In genomic region chr4:168484626-168485025, GRCh38 we compare ENCODE assay signal across 18 cellular contexts. TPM values are rescaled to one million over a fixed set of nuclear protein-coding genes. Genes with fewer than 3 reads are reported as not detected.
A peak's percentile ranks its signal among the peaks of the same experiment; 100 is the strongest.
DNase-seq lines count a peak whose midpoint lies in the region; ATAC-seq, FAIRE-seq and TF ChIP-seq lines count a peak whose summit lies in the region.
"Had no signal": no experiment of that assay in that cellular context is flagged by ENCODE, and none has a peak within 500 bp of the region (broad histone marks: within the 10 kb centered on the region; RNA-seq: fewer than 3 reads in every experiment).

No MANE protein-coding gene starts in this region.

- peak overlapping the region; percentile 17 for H3K4me2 ChIP-seq in astrocyte (ENCODE audit: low read length)
- H3K4me2 ChIP-seq: GM23338 had no signal

- no peaks in the 10 kb centered on the region for H3K9me3 Mint-ChIP-seq in astrocyte (ENCODE audit: unreplicated experiment)
- no peaks in the 10 kb centered on the region for H3K9me3 Mint-ChIP-seq in endothelial cell (ENCODE audit: unreplicated experiment)
- H3K9me3 Mint-ChIP-seq: GM23338; stimulated activated naive CD8-positive, alpha-beta T cell treated with anti-CD3 and anti-CD28 coated beads, Interleukin-15, Interleukin-2, amounts not matched to agents 100 ng/mL and 50 ng/mL, for 24 hours had no signal

- peaks cover 34% of the 10 kb centered on the region for H3K4me1 ChIP-seq in astrocyte (ENCODE audit: insufficient read depth, low read length)

- no peaks in the 10 kb centered on the region for H4K20me1 ChIP-seq in astrocyte (ENCODE audit: insufficient read depth, low read length)

- FAIRE-seq in astrocyte (lab: Jason Lieb, UNC) = peak; percentile 47
- FAIRE-seq: HepG2 had no signal

- H3K27ac Mint-ChIP-seq in astrocyte (ENCODE audit: unreplicated experiment) = peak overlapping the region; percentile 75
- H3K27ac Mint-ChIP-seq in endothelial cell (ENCODE audit: unreplicated experiment) = no peak overlapping the region
- H3K27ac Mint-ChIP-seq: GM23338; stimulated activated naive CD8-positive, alpha-beta T cell treated with anti-CD3 and anti-CD28 coated beads, Interleukin-15, Interleukin-2, amounts not matched to agents 100 ng/mL and 50 ng/mL, for 24 hours had no signal

- DNase-seq in AG09309 (ENCODE audit: low read depth) (peak; percentile 88), HCEC 1CT (peak; percentile 83), astrocyte (ENCODE audit: low read depth) (peak; percentile 76), iris pigment epithelial cell (ENCODE audit: low read depth) (peak; percentile 93), mucosa of gallbladder (ENCODE audit: low spot score) (no peak), endothelial cell (ENCODE audit: low spot score) (no peak)
- no peak for DNase-seq in stimulated activated CD4-positive, alpha-beta T cell treated with anti-CD3 and anti-CD28 coated beads, Interleukin-1b, Interleukin-23, amount 100 ng/mL, for 48 hours
- no peak for DNase-seq in stimulated activated naive CD8-positive, alpha-beta T cell treated with anti-CD3 and anti-CD28 coated beads, Interleukin-15, Interleukin-2, amounts not matched to agents 100 U/mL and 50 U/mL, for 24 hours
- DNase-seq: adrenal gland; mucosa of descending colon; NCI-H1694; NCI-H774; SIG-M5; stimulated activated CD4-positive, alpha-beta T cell treated with anti-CD3 and anti-CD28 coated beads, Interleukin-4, amount 100 ng/mL, for 4 hours had no signal

- no peak for ATAC-seq in stimulated activated naive CD8-positive, alpha-beta T cell treated with anti-CD3 and anti-CD28 coated beads, Interleukin-15, Interleukin-2, amounts not matched to agents 100 U/mL and 50 U/mL, for 24 hours
- ATAC-seq: GM23338, HepG2, mucosa of descending colon had no signal

- TF ChIP-seq CTCF in AG09309 (IDR thresholded peaks at IDR 0.05; ENCODE audit: control insufficient read depth, insufficient read depth, low read depth, low read length, missing control alignments) (no peak), astrocyte (IDR thresholded peaks at IDR 0.05; ENCODE audit: insufficient read depth, low read depth, low read length) (no peak), endothelial cell (IDR thresholded peaks at IDR 0.05; ENCODE audit: unreplicated experiment) (no peak)

- H3K36me3 Mint-ChIP-seq in astrocyte (ENCODE audit: low read depth, unreplicated experiment) (peaks cover 1% of the 10 kb centered on the region), endothelial cell (ENCODE audit: low read depth, unreplicated experiment) (no peaks in the 10 kb centered on the region)

- H3K4me1 Mint-ChIP-seq in astrocyte (ENCODE audit: low read depth, unreplicated experiment) (peaks cover 69% of the 10 kb centered on the region), endothelial cell (ENCODE audit: unreplicated experiment) (peaks cover 19% of the 10 kb centered on the region)

- no peak overlapping the region for H2AFZ ChIP-seq in astrocyte (ENCODE audit: low read depth, low read length)
- H2AFZ ChIP-seq: GM23338 had no signal

- peak overlapping the region; percentile 76 for H3K27ac ChIP-seq in astrocyte (ENCODE audit: low read depth, low read length)
- H3K27ac ChIP-seq: adrenal gland, VCaP had no signal

- no peaks in the 10 kb centered on the region for H3K9me3 ChIP-seq in astrocyte (ENCODE audit: insufficient read depth, low read depth, low read length)
- H3K9me3 ChIP-seq: adrenal gland, mucosa of descending colon had no signal

- H3K9ac ChIP-seq in astrocyte (ENCODE audit: low read length) = peak overlapping the region; percentile 27

- no peaks in the 10 kb centered on the region for H3K27me3 ChIP-seq in astrocyte (ENCODE audit: insufficient read depth, low read length)
- H3K27me3 ChIP-seq: adrenal gland had no signal

- peaks cover 2% of the 10 kb centered on the region for H3K79me2 ChIP-seq in astrocyte (ENCODE audit: insufficient read depth, low read length)

- no peaks in the 10 kb centered on the region for H3K36me3 ChIP-seq in astrocyte (ENCODE audit: insufficient read depth, low read length)
- H3K36me3 ChIP-seq: adrenal gland had no signal

- no peak overlapping the region for H3K4me3 Mint-ChIP-seq in astrocyte (ENCODE audit: unreplicated experiment)
- no peak overlapping the region for H3K4me3 Mint-ChIP-seq in endothelial cell (ENCODE audit: unreplicated experiment)
- H3K4me3 Mint-ChIP-seq: GM23338; stimulated activated naive CD8-positive, alpha-beta T cell treated with anti-CD3 and anti-CD28 coated beads, Interleukin-15, Interleukin-2, amounts not matched to agents 100 ng/mL and 50 ng/mL, for 24 hours had no signal

- no peak overlapping the region for H3K4me3 ChIP-seq in AG09309 (ENCODE audit: control insufficient read depth, low read depth, low read length)
- no peak overlapping the region for H3K4me3 ChIP-seq in astrocyte (ENCODE audit: insufficient read depth, low read depth, low read length)
- H3K4me3 ChIP-seq: adrenal gland, GM23338, mucosa of descending colon had no signal

- H3K27me3 Mint-ChIP-seq in astrocyte (ENCODE audit: low read depth, unreplicated experiment) (no peaks in the 10 kb centered on the region), endothelial cell (ENCODE audit: unreplicated experiment) (peaks cover 9% of the 10 kb centered on the region)
- H3K27me3 Mint-ChIP-seq: stimulated activated naive CD8-positive, alpha-beta T cell treated with anti-CD3 and anti-CD28 coated beads, Interleukin-15, Interleukin-2, amounts not matched to agents 100 ng/mL and 50 ng/mL, for 24 hours had no signal

RNA-seq across cellular contexts. Expression of gene DDX60L, which starts 4.3 kb away (rescaled TPM):
- 90.9 and 91.8 TPM in 2 replicates for total RNA-seq in astrocyte
- total RNA-seq in mucosa of gallbladder = 16.2 TPM
- total RNA-seq in endothelial cell (ENCODE audit: unreplicated experiment) = 10.8 TPM

RNA-seq across cellular contexts. Expression of gene PALLD, which starts 12.2 kb away (rescaled TPM):
- total RNA-seq in astrocyte = 498 and 551 TPM in 2 replicates
- 250 TPM for total RNA-seq in mucosa of gallbladder
- total RNA-seq in endothelial cell (ENCODE audit: unreplicated experiment) = 16.4 TPM

Comparison
In these comparisons a context has a peak if more than half of its experiments do, and no peak if none do; other contexts are left out.
1. DNase-seq: peak in AG09309 (single experiment), HCEC 1CT (single experiment), astrocyte (single experiment) and iris pigment epithelial cell (single experiment); none in stimulated activated CD4-positive, alpha-beta T cell treated with anti-CD3 and anti-CD28 coated beads, Interleukin-1b, Interleukin-23, amount 100 ng/mL, for 48 hours (single experiment), mucosa of gallbladder (single experiment), stimulated activated naive CD8-positive, alpha-beta T cell treated with anti-CD3 and anti-CD28 coated beads, Interleukin-15, Interleukin-2, amounts not matched to agents 100 U/mL and 50 U/mL, for 24 hours (single experiment) and endothelial cell (single experiment).
2. RNA of gene PALLD, which starts 12.2 kb away (total RNA-seq): 498 to 551 TPM in astrocyte and 250 TPM in mucosa of gallbladder (single experiment); 16.4 TPM in endothelial cell (single experiment); every median in the first group is over 10 times any median in the second.